ENCODE assay signal across 10 cellular contexts in genomic region chr1:53316742-53317650, GRCh38. TPM values are rescaled to one million over a fixed set of nuclear protein-coding genes. Genes with fewer than 3 reads are reported as not detected.
A peak's percentile ranks its signal among the peaks of the same experiment; 100 is the strongest.
DNase-seq lines count a peak whose midpoint lies in the region; ATAC-seq and TF ChIP-seq lines count a peak whose summit lies in the region.
"Had no signal": no experiment of that assay in that cellular context is flagged by ENCODE, and none has a peak within 500 bp of the region (broad histone marks: within the 10 kb centered on the region; RNA-seq: fewer than 3 reads in every experiment).

No MANE protein-coding gene starts in this region.

- H3K9me3 Mint-ChIP-seq in activated T-helper 2 cell treated with anti-CD3 and anti-CD28 coated beads, Interferon-gamma antibody, Interleukin-2, Interleukin-4, amounts not matched to agents 10 μg/mL and 5 μg/mL and 100 μg/mL, durations not matched to agents 14 hours and 24 hours and 36 hours = no peaks in the 10 kb centered on the region
- H3K9me3 Mint-ChIP-seq in nephron progenitor cell = no peaks in the 10 kb centered on the region

- intact Hi-C loops in activated T-helper 2 cell treated with anti-CD3 and anti-CD28 coated beads, Interferon-gamma antibody, Interleukin-2, Interleukin-4, amounts not matched to agents 10 μg/mL and 5 μg/mL and 100 μg/mL, durations not matched to agents 14 hours and 24 hours and 36 hours (cut with micrococcal nuclease) = no loop called here

- H3K27ac Mint-ChIP-seq in activated T-helper 2 cell treated with anti-CD3 and anti-CD28 coated beads, Interferon-gamma antibody, Interleukin-2, Interleukin-4, amounts not matched to agents 10 μg/mL and 5 μg/mL and 100 μg/mL, durations not matched to agents 14 hours and 24 hours and 36 hours = peak overlapping the region; percentile 62
- H3K27ac Mint-ChIP-seq in nephron progenitor cell = peak overlapping the region; percentile 98

- ATAC-seq in HG03175 (IDR thresholded peaks at IDR 0.05; ENCODE audit: unreplicated experiment) (no peak), GM19395 (IDR thresholded peaks at IDR 0.05; ENCODE audit: unreplicated experiment) (no peak)

- H3K27me3 Mint-ChIP-seq in activated T-helper 2 cell treated with anti-CD3 and anti-CD28 coated beads, Interferon-gamma antibody, Interleukin-2, Interleukin-4, amounts not matched to agents 10 μg/mL and 5 μg/mL and 100 μg/mL, durations not matched to agents 14 hours and 24 hours and 36 hours (ENCODE audit: low read depth) = no peaks in the 10 kb centered on the region
- H3K27me3 Mint-ChIP-seq in nephron progenitor cell (ENCODE audit: low read depth, poor library complexity) = no peaks in the 10 kb centered on the region

- no peak for TF ChIP-seq CTCF in nephron progenitor cell (IDR thresholded peaks at IDR 0.05)

- peaks cover 52% of the 10 kb centered on the region for H3K36me3 Mint-ChIP-seq in activated T-helper 2 cell treated with anti-CD3 and anti-CD28 coated beads, Interferon-gamma antibody, Interleukin-2, Interleukin-4, amounts not matched to agents 10 μg/mL and 5 μg/mL and 100 μg/mL, durations not matched to agents 14 hours and 24 hours and 36 hours (ENCODE audit: low read depth)
- no peaks in the 10 kb centered on the region for H3K36me3 Mint-ChIP-seq in nephron progenitor cell (ENCODE audit: low read depth)

- DNase-seq in NCI-H2107 (lab: John Stamatoyannopoulos, UW) (peak; percentile 14), NCI-H2107 treated with DMSO at 0.1 percent for 48 hours (lab: John Stamatoyannopoulos, UW; ENCODE audit: unreplicated experiment) (no peak), MV-4-11 (lab: John Stamatoyannopoulos, UW) (peak; percentile 31), nephron progenitor cell (peak; percentile 49), RKO (ENCODE audit: low spot score) (no peak)
- DNase-seq in activated T-helper 2 cell treated with anti-CD3 and anti-CD28 coated beads, Interferon-gamma antibody, Interleukin-2, Interleukin-4, amounts not matched to agents 10 μg/mL and 5 μg/mL and 100 μg/mL, durations not matched to agents 14 hours and 24 hours and 36 hours (ENCODE audit: low spot score) = no peak
- DNase-seq: hippocampal formation, MG63 had no signal

- peaks cover 13% of the 10 kb centered on the region for H3K4me1 Mint-ChIP-seq in activated T-helper 2 cell treated with anti-CD3 and anti-CD28 coated beads, Interferon-gamma antibody, Interleukin-2, Interleukin-4, amounts not matched to agents 10 μg/mL and 5 μg/mL and 100 μg/mL, durations not matched to agents 14 hours and 24 hours and 36 hours (ENCODE audit: low read depth)
- peaks cover 89% of the 10 kb centered on the region for H3K4me1 Mint-ChIP-seq in nephron progenitor cell

- H3K4me3 Mint-ChIP-seq in activated T-helper 2 cell treated with anti-CD3 and anti-CD28 coated beads, Interferon-gamma antibody, Interleukin-2, Interleukin-4, amounts not matched to agents 10 μg/mL and 5 μg/mL and 100 μg/mL, durations not matched to agents 14 hours and 24 hours and 36 hours (ENCODE audit: low read depth) = no peak overlapping the region
- no peak overlapping the region for H3K4me3 Mint-ChIP-seq in nephron progenitor cell

RNA-seq across cellular contexts. Expression of gene LRP8, which starts 10.9 kb away (rescaled TPM):
- total RNA-seq in activated T-helper 2 cell treated with anti-CD3 and anti-CD28 coated beads, Interferon-gamma antibody, Interleukin-2, Interleukin-4, amounts not matched to agents 10 μg/mL and 5 μg/mL and 100 μg/mL, durations not matched to agents 14 hours and 24 hours and 36 hours = 78.0 and 82.1 TPM in 2 replicates

Comparison
In these comparisons a context has a peak if more than half of its experiments do, and no peak if none do; other contexts are left out.
1. DNase-seq: peak in NCI-H2107 (single experiment), MV-4-11 (single experiment) and nephron progenitor cell (single experiment); none in NCI-H2107 treated with DMSO at 0.1 percent for 48 hours (single experiment), activated T-helper 2 cell treated with anti-CD3 and anti-CD28 coated beads, Interferon-gamma antibody, Interleukin-2, Interleukin-4, amounts not matched to agents 10 μg/mL and 5 μg/mL and 100 μg/mL, durations not matched to agents 14 hours and 24 hours and 36 hours (single experiment) and RKO (single experiment).